ENCODE assay signal across 1 cellular context in genomic region chr3:9786825-9787654, GRCh38.
TF ChIP-seq lines count a peak whose summit lies in the region.

No MANE protein-coding gene starts in this region.

TF ChIP-seq in HEK293, 187 proteins besides CTCF, POLR2A, EP300 and RAD21 (continued from another document):
- TF ChIP-seq INSM2 (tag by site-specific recombination; IDR thresholded peaks at IDR 0.05) = no peak
- TF ChIP-seq ZNF548 (tag by site-specific recombination; IDR thresholded peaks at IDR 0.05) = no peak
- TF ChIP-seq ZNF600 (tag by site-specific recombination; IDR thresholded peaks at IDR 0.05) = no peak
- TF ChIP-seq ZNF274 (IDR thresholded peaks at IDR 0.05; ENCODE audit: low read length) = no peak
- no peak for TF ChIP-seq ZNF274 (tag by site-specific recombination; IDR thresholded peaks at IDR 0.05; ENCODE audit: borderline replicate concordance)
- no peak for TF ChIP-seq ZNF146 (tag by site-specific recombination; IDR thresholded peaks at IDR 0.05)
- TF ChIP-seq ZNF704 (tag by site-specific recombination; IDR thresholded peaks at IDR 0.05) = no peak
- no peak for TF ChIP-seq ZNF311 (tag by site-specific recombination; IDR thresholded peaks at IDR 0.05; ENCODE audit: borderline replicate concordance)
- no peak for TF ChIP-seq KLF10 (tag by site-specific recombination; IDR thresholded peaks at IDR 0.05)
- TF ChIP-seq ZNF155 (tag by site-specific recombination; IDR thresholded peaks at IDR 0.05) = no peak
- no peak for TF ChIP-seq ZNF777 (tag by site-specific recombination; IDR thresholded peaks at IDR 0.05; ENCODE audit: borderline replicate concordance)
- TF ChIP-seq ZNF623 (tag by site-specific recombination; IDR thresholded peaks at IDR 0.05) = no peak
- no peak for TF ChIP-seq ZNF692 (tag by site-specific recombination; IDR thresholded peaks at IDR 0.05)
- no peak for TF ChIP-seq ZNF48 (tag by site-specific recombination; IDR thresholded peaks at IDR 0.05)
- TF ChIP-seq ZNF501 (tag by site-specific recombination; IDR thresholded peaks at IDR 0.05) = no peak
